In the genomic region with DNA sequence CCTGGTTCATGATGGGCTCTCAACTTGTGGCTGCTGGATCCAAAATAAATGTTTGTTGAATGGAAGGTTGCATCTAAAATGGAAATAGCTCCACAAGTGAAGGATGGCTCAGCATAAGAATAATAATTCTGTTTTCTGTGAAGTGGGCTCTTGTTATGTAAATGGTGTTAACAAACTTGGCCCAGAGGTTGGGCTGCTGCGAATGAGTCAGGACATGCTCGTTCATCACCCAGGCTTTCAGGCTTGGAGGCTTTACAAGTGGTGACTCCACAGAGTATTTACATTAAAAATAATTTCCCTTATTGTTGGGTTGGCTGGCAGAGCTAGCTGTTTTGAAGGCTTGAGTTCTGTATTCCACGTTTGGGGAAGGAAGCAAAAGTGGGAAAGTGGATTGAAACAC, we compare ENCODE assay signal across 11 cellular contexts.
DNase-seq lines count a peak whose midpoint lies in the region; ATAC-seq and TF ChIP-seq lines count a peak whose summit lies in the region.
"Had no signal": no experiment of that assay in that cellular context is flagged by ENCODE, and none has a peak within 500 bp of the region (broad histone marks: within the 10 kb centered on the region; RNA-seq: fewer than 3 reads in every experiment).

No MANE protein-coding gene starts in this region.

- H3K4me1 ChIP-seq in SK-N-SH (ENCODE audit: control insufficient read depth in 1 of 2, insufficient read depth in 2 of 2, low read depth in 1 of 2, low read length in 1 of 2) (peaks cover 16 to 28% of the 10 kb centered on the region in 2 experiments; a peak in 2 of 4 replicates), sigmoid colon (peaks cover 0 to 48% (median 39%) of the 10 kb centered on the region in 4 donors), neuronal stem cell (ENCODE audit: control insufficient read depth in 2 of 2, insufficient read depth in 1 of 2, low read depth in 1 of 2, low read length in 2 of 2) (peaks cover 5 to 13% of the 10 kb centered on the region in 2 donors)

- H2BK5ac ChIP-seq in neuronal stem cell (ENCODE audit: low read length), result no peak overlapping the region

- H3K36me3 ChIP-seq in SK-N-SH (replicated peaks in 1 of 2; ENCODE audit: control insufficient read depth in 1 of 2, insufficient read depth in 2 of 2, low read length in 1 of 2), result peaks cover 36 to 60% of the 10 kb centered on the region in 2 experiments
- H3K36me3 ChIP-seq in sigmoid colon, result no peaks in the 10 kb centered on the region
- no peaks in the 10 kb centered on the region for H3K36me3 ChIP-seq in neuronal stem cell (replicated peaks in 1 of 2; ENCODE audit: control insufficient read depth in 2 of 2, insufficient read depth in 2 of 2, low read length in 2 of 2)

- no peak for TF ChIP-seq RAD21 in SK-N-SH (IDR thresholded peaks at IDR 0.05; ENCODE audit: low read length)

- WGBS in SK-N-SH (ENCODE audit: low lambda C conversion rate), result 42% methylated on average over 3 of the region's 3 CpGs
- WGBS in sigmoid colon, 2 donors, result 48 to 63% methylated on average over 3 of the region's 3 CpGs
- no CpG with 5 or more reads among the region's 3 CpGs for WGBS in neuronal stem cell (ENCODE audit: extremely low coverage in 2 of 2, insufficient read length in 2 of 2, insufficient replicate concordance in 1 of 2), 2 donors

- H3K9ac ChIP-seq in SK-N-SH, result no peak overlapping the region
- H3K9ac ChIP-seq in neuronal stem cell (ENCODE audit: low read depth, low read length, poor library complexity), result no peak overlapping the region

- no peak for TF ChIP-seq POLR2A in sigmoid colon (IDR thresholded peaks at IDR 0.05)

- H4K8ac ChIP-seq in neuronal stem cell (ENCODE audit: low read depth, low read length), result no peak overlapping the region

- H3K23ac ChIP-seq in neuronal stem cell (ENCODE audit: low read depth, low read length, poor library complexity), result no peak overlapping the region

- DNase-seq in GM04504 (ENCODE audit: low read depth), result peak; percentile 76
- no peak for DNase-seq in SK-N-SH
- peak; percentile 95 for DNase-seq in fibroblast of villous mesenchyme (ENCODE audit: low read depth)
- peak; percentile 90 for DNase-seq in sigmoid colon
- no peak for DNase-seq in NCI-H1694 treated with DMSO at 0.1 percent for 48 hours (lab: John Stamatoyannopoulos, UW)
- no peak for DNase-seq in neuronal stem cell (ENCODE audit: low spot score)
- DNase-seq in activated CD4-positive, alpha-beta T cell treated with anti-CD3 and anti-CD28 coated beads, Interleukin-2, amount 50 U/mL, for 4 hours, result no peak
- DNase-seq: hippocampal formation, NCI-H510A treated with DMSO at 0.1 percent for 48 hours had no signal

- H2BK15ac ChIP-seq in neuronal stem cell (ENCODE audit: low read length), result no peak overlapping the region

- H2AK5ac ChIP-seq in neuronal stem cell (ENCODE audit: low read depth, low read length), result no peak overlapping the region

- H3K18ac ChIP-seq in neuronal stem cell (ENCODE audit: low read length), result no peak overlapping the region

- H2AFZ ChIP-seq in SK-N-SH (ENCODE audit: low read depth) (no peak overlapping the region), neuronal stem cell (ENCODE audit: low read length) (no peak overlapping the region)

- TF ChIP-seq EP300 in SK-N-SH (IDR thresholded peaks at IDR 0.05; ENCODE audit: borderline replicate concordance in 1 of 2, low read depth in 1 of 2, low read length in 1 of 2), result peak in 1 of 2 experiments; percentile 13; a peak in 1 of 4 replicates
- peak in 2 of 4 donors; percentile 28 to 79 for TF ChIP-seq EP300 in sigmoid colon (IDR thresholded peaks at IDR 0.05)

- no peaks in the 10 kb centered on the region for H4K20me1 ChIP-seq in SK-N-SH (ENCODE audit: insufficient read depth)

- no peaks in the 10 kb centered on the region for H3K9me3 ChIP-seq in SK-N-SH
- H3K9me3 ChIP-seq in sigmoid colon, result no peaks in the 10 kb centered on the region
- no peaks in the 10 kb centered on the region for H3K9me3 ChIP-seq in neuronal stem cell (replicated peaks in 1 of 2; ENCODE audit: control insufficient read depth in 2 of 2, insufficient read depth in 1 of 2, low read depth in 1 of 2, low read length in 2 of 2)

- H3K4ac ChIP-seq in neuronal stem cell (ENCODE audit: low read length), result no peak overlapping the region

- CTCF ChIA-PET in SK-N-SH (lab: Yijun Ruan, JAX), result interaction anchor here (0.9 to 3.5 kb wide), 6 partner anchors 9 to 75 kb away, joined by 3 to 11 read pairs (median 3); no protein-coding TSS in a partner anchor

- no peaks in the 10 kb centered on the region for H3K27me3 ChIP-seq in SK-N-SH (ENCODE audit: insufficient read depth)
- no peaks in the 10 kb centered on the region for H3K27me3 ChIP-seq in sigmoid colon
- no peaks in the 10 kb centered on the region for H3K27me3 ChIP-seq in neuronal stem cell (ENCODE audit: control insufficient read depth in 3 of 3, insufficient read depth in 3 of 3, low read depth in 1 of 3, low read length in 3 of 3)

- POLR2A ChIA-PET in SK-N-SH (lab: Yijun Ruan, JAX), result no interaction called here

- no peaks in the 10 kb centered on the region for H3K79me1 ChIP-seq in neuronal stem cell (ENCODE audit: low read depth, low read length)

- no peaks in the 10 kb centered on the region for H3K9me2 ChIP-seq in SK-N-SH

- peaks cover 34% of the 10 kb centered on the region for H3F3A ChIP-seq in SK-N-SH (replicated peaks; ENCODE audit: insufficient read depth)

- H3K27ac ChIP-seq in SK-N-SH (ENCODE audit: low read depth in 2 of 2, low read length in 1 of 2) (peak overlapping the region; percentile 45 to 72), sigmoid colon (peak overlapping the region; percentile 73 to 89 (median 80)), neuronal stem cell (replicated peaks; ENCODE audit: low read length) (no peak overlapping the region)

- TF ChIP-seq CTCF in SK-N-SH (IDR thresholded peaks at IDR 0.05), result no peak
- no peak for TF ChIP-seq CTCF in fibroblast of villous mesenchyme (IDR thresholded peaks at IDR 0.05; ENCODE audit: insufficient read depth, low read depth, low read length)
- TF ChIP-seq CTCF in sigmoid colon (IDR thresholded peaks at IDR 0.05), result no peak

- H3K14ac ChIP-seq in neuronal stem cell (ENCODE audit: low read length), result no peak overlapping the region

- H3K4me3 ChIP-seq in SK-N-SH (ENCODE audit: low read depth in 2 of 2, low read length in 1 of 2) (no peak overlapping the region), fibroblast of villous mesenchyme (ENCODE audit: low read depth, low read length) (no peak overlapping the region), sigmoid colon (no peak overlapping the region), neuronal stem cell (ENCODE audit: low read length in 2 of 2) (no peak overlapping the region)

- intact Hi-C loops in sigmoid colon (cut with DNase I), result no loop called here

- H3K79me2 ChIP-seq in SK-N-SH (ENCODE audit: insufficient read depth), result peaks cover 39% of the 10 kb centered on the region; the same call in 1 of the 2 replicates

- H3K4me2 ChIP-seq in SK-N-SH (no peak overlapping the region; the same call in 1 of the 2 replicates), neuronal stem cell (ENCODE audit: insufficient read depth, low read length, poor library complexity, severe bottlenecking) (no peak overlapping the region)

- no peak overlapping the region for H2BK12ac ChIP-seq in neuronal stem cell (ENCODE audit: low read length)

- H2BK120ac ChIP-seq in neuronal stem cell (ENCODE audit: low read depth, low read length), result no peak overlapping the region

- H4K91ac ChIP-seq in neuronal stem cell (ENCODE audit: low read depth, low read length, poor library complexity), result no peak overlapping the region

- ATAC-seq in GM18909 (IDR thresholded peaks at IDR 0.05; ENCODE audit: poor library complexity, unreplicated experiment), result no peak
- ATAC-seq: activated naive CD4-positive, alpha-beta T cell treated with anti-CD3 and anti-CD28 coated beads, Interleukin-2, amount 50 U/mL, for 72 hours had no signal

TF ChIP-seq in SK-N-SH, 30 proteins besides CTCF, POLR2A, EP300 and RAD21 (continues in another document):
- no peak for TF ChIP-seq ELF1 (IDR thresholded peaks at IDR 0.05)
- TF ChIP-seq CHD2 (IDR thresholded peaks at IDR 0.05; ENCODE audit: low read length, partially characterized antibody), result no peak
- no peak for TF ChIP-seq IRF3 (IDR thresholded peaks at IDR 0.05; ENCODE audit: low read depth, low read length)
- TF ChIP-seq TAF1 (IDR thresholded peaks at IDR 0.05; ENCODE audit: borderline replicate concordance, low read depth, low read length), result no peak
- TF ChIP-seq GATA2 (CRISPR knock-in tag; IDR thresholded peaks at IDR 0.05), result no peak
- no peak for TF ChIP-seq RFX5 (IDR thresholded peaks at IDR 0.05; ENCODE audit: low read length)
- TF ChIP-seq, protein P1, sequence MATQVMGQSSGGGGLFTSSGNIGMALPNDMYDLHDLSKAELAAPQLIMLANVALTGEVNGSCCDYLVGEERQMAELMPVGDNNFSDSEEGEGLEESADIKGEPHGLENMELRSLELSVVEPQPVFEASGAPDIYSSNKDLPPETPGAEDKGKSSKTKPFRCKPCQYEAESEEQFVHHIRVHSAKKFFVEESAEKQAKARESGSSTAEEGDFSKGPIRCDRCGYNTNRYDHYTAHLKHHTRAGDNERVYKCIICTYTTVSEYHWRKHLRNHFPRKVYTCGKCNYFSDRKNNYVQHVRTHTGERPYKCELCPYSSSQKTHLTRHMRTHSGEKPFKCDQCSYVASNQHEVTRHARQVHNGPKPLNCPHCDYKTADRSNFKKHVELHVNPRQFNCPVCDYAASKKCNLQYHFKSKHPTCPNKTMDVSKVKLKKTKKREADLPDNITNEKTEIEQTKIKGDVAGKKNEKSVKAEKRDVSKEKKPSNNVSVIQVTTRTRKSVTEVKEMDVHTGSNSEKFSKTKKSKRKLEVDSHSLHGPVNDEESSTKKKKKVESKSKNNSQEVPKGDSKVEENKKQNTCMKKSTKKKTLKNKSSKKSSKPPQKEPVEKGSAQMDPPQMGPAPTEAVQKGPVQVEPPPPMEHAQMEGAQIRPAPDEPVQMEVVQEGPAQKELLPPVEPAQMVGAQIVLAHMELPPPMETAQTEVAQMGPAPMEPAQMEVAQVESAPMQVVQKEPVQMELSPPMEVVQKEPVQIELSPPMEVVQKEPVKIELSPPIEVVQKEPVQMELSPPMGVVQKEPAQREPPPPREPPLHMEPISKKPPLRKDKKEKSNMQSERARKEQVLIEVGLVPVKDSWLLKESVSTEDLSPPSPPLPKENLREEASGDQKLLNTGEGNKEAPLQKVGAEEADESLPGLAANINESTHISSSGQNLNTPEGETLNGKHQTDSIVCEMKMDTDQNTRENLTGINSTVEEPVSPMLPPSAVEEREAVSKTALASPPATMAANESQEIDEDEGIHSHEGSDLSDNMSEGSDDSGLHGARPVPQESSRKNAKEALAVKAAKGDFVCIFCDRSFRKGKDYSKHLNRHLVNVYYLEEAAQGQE (IDR thresholded peaks at IDR 0.05; ENCODE audit: low read depth, low read length), result no peak

Comparison
In these comparisons a context has a peak if more than half of its experiments do, and no peak if none do; other contexts are left out.
1. DNase-seq: peak in GM04504 (single experiment), fibroblast of villous mesenchyme (single experiment) and sigmoid colon (single experiment); none in SK-N-SH (single experiment), NCI-H1694 treated with DMSO at 0.1 percent for 48 hours (single experiment), neuronal stem cell (single experiment) and activated CD4-positive, alpha-beta T cell treated with anti-CD3 and anti-CD28 coated beads, Interleukin-2, amount 50 U/mL, for 4 hours (0 of 2).